In genomic region chr1:187264995-187265602, GRCh38 we compare ENCODE assay signal across 8 cellular contexts.
DNase-seq lines count a peak whose midpoint lies in the region; ATAC-seq and TF ChIP-seq lines count a peak whose summit lies in the region.

No MANE protein-coding gene starts in this region.

- no peak overlapping the region for H3K9ac ChIP-seq in NT2/D1 (ENCODE audit: insufficient read length, low read depth)

- peak; percentile 74 for TF ChIP-seq RAD21 in Ishikawa (IDR thresholded peaks at IDR 0.05; ENCODE audit: low read depth)

- no peaks in the 10 kb centered on the region for H3K9me3 ChIP-seq in NT2/D1 (ENCODE audit: insufficient read depth, low read length)

- no peaks in the 10 kb centered on the region for H3K27me3 ChIP-seq in NT2/D1 (ENCODE audit: insufficient read depth, insufficient read length)

- DNase-seq in DMS 273 treated with DMSO at 0.1 percent for 48 hours (lab: John Stamatoyannopoulos, UW) (peak; percentile 74), NT2/D1 (ENCODE audit: low read depth, low spot score) (peak; percentile 51), dermis blood vessel endothelial cell (peak; percentile 28), omental fat pad (ENCODE audit: low spot score) (no peak), germinal center (ENCODE audit: low spot score) (no peak)

- H3K4me3 ChIP-seq in NT2/D1 (ENCODE audit: insufficient read length, low read depth) = no peak overlapping the region

- ATAC-seq in omental fat pad (ENCODE audit: low FRiP score) (peak; percentile 65), HG03175 (IDR thresholded peaks at IDR 0.05; ENCODE audit: unreplicated experiment) (no peak)
- no peak for ATAC-seq in activated CD4-positive, CD25-positive, alpha-beta regulatory T cell treated with anti-CD3 and anti-CD28 coated beads, Interleukin-2, amount 50 U/mL, for 24 hours

- no peaks in the 10 kb centered on the region for H3K36me3 ChIP-seq in NT2/D1 (ENCODE audit: insufficient read depth, insufficient read length, low read length)

- H3K4me1 ChIP-seq in NT2/D1 (ENCODE audit: insufficient read depth, insufficient read length) = no peaks in the 10 kb centered on the region

- no peak for TF ChIP-seq EP300 in Ishikawa (IDR thresholded peaks at IDR 0.05; ENCODE audit: borderline replicate concordance)

- no peak for TF ChIP-seq CTCF in omental fat pad (IDR thresholded peaks at IDR 0.05)

TF ChIP-seq in Ishikawa, 13 proteins besides CTCF, POLR2A, EP300 and RAD21:
- TF ChIP-seq YY1 (IDR thresholded peaks at IDR 0.05; ENCODE audit: low read depth) (no peak), FOXM1 (IDR thresholded peaks at IDR 0.05; ENCODE audit: borderline replicate concordance, low read depth) (no peak), REST (IDR thresholded peaks at IDR 0.05; ENCODE audit: low read depth) (no peak), CREB1 (IDR thresholded peaks at IDR 0.05; ENCODE audit: low read depth) (no peak), NFIC (IDR thresholded peaks at IDR 0.05) (no peak), MAX (IDR thresholded peaks at IDR 0.05) (no peak), CEBPB (IDR thresholded peaks at IDR 0.05) (no peak), EGR1 (IDR thresholded peaks at IDR 0.05) (no peak), TEAD4 (IDR thresholded peaks at IDR 0.05) (no peak), TAF1 (IDR thresholded peaks at IDR 0.05; ENCODE audit: low read depth) (no peak), TCF12 (IDR thresholded peaks at IDR 0.05; ENCODE audit: low read depth) (no peak), ZBTB7A (IDR thresholded peaks at IDR 0.05; ENCODE audit: low read depth) (no peak)
- TF ChIP-seq, protein P1, sequence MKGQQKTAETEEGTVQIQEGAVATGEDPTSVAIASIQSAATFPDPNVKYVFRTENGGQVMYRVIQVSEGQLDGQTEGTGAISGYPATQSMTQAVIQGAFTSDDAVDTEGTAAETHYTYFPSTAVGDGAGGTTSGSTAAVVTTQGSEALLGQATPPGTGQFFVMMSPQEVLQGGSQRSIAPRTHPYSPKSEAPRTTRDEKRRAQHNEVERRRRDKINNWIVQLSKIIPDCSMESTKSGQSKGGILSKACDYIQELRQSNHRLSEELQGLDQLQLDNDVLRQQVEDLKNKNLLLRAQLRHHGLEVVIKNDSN (IDR thresholded peaks at IDR 0.05) = no peak

Comparison
In these comparisons a context has a peak if more than half of its experiments do, and no peak if none do; other contexts are left out.
1. DNase-seq: peak in DMS 273 treated with DMSO at 0.1 percent for 48 hours (single experiment), NT2/D1 (single experiment) and dermis blood vessel endothelial cell (single experiment); none in omental fat pad (single experiment) and germinal center (single experiment).